Comparison of ENCODE assay signal across 26 cellular contexts in genomic region chr2:137924019-137924418, GRCh38. TPM values are rescaled to one million over a fixed set of nuclear protein-coding genes. Genes with fewer than 3 reads are reported as not detected.
A peak's percentile ranks its signal among the peaks of the same experiment; 100 is the strongest.
DNase-seq lines count a peak whose midpoint lies in the region; ATAC-seq and TF ChIP-seq lines count a peak whose summit lies in the region.
"Had no signal": no experiment of that assay in that cellular context is flagged by ENCODE, and none has a peak within 500 bp of the region (broad histone marks: within the 10 kb centered on the region; RNA-seq: fewer than 3 reads in every experiment).

No MANE protein-coding gene starts in this region.

- CTCF ChIA-PET in Caco-2 (lab: Charles Lee) = no interaction called here

- H3K4me3 ChIP-seq in fibroblast of villous mesenchyme (ENCODE audit: low read depth, low read length) (no peak overlapping the region), gastrocnemius medialis (no peak overlapping the region), Caco-2 (ENCODE audit: low read depth, low read length) (no peak overlapping the region)
- H3K4me3 ChIP-seq: esophagus muscularis mucosa, GM23338, pancreas, SJSA1, tibial nerve had no signal

- DNase-seq in H4 (ENCODE audit: low spot score) (peak; percentile 17), amniotic epithelial cell (ENCODE audit: low read depth) (peak; percentile 23), fibroblast of villous mesenchyme (ENCODE audit: low read depth) (peak; percentile 28), pulmonary artery endothelial cell (ENCODE audit: low read depth, low spot score) (peak; percentile 5), gastrocnemius medialis (no peak), Caco-2 (no peak), NCI-H1105 treated with DMSO at 0.1 percent for 48 hours (lab: John Stamatoyannopoulos, UW) (no peak)
- DNase-seq in activated T-cell treated with anti-CD3 and anti-CD28 coated beads, Interleukin-2, amount 50 U/mL, for 1 hour = no peak
- DNase-seq: activated CD4-positive, alpha-beta T cell treated with anti-CD3 and anti-CD28 coated beads for 1 hour; activated CD8-positive, alpha-beta T cell treated with anti-CD3 and anti-CD28 coated beads, Interleukin-2, amount 10 ng/mL, durations not matched to agents 7 days and 5 days; activated gamma-delta T cell treated with Interleukin-2 at 50 U/mL for 16 hours; activated naive CD8-positive, alpha-beta T cell treated with anti-CD3 and anti-CD28 coated beads, Interleukin-2, amount 50 U/mL, for 24 hours; effector memory CD8-positive, alpha-beta T cell; head of caudate nucleus; KBM-7; NCI-H1436 treated with DMSO at 0.1 percent for 48 hours; NCI-H510A treated with DMSO at 0.1 percent for 48 hours; pancreas; stimulated activated naive CD8-positive, alpha-beta T cell treated with anti-CD3 and anti-CD28 coated beads, Interleukin-15, amount 100 ng/mL, for 72 hours; T-helper 1 cell had no signal

- no peak for TF ChIP-seq CTCF in fibroblast of villous mesenchyme (IDR thresholded peaks at IDR 0.05; ENCODE audit: insufficient read depth, low read depth, low read length)
- no peak for TF ChIP-seq CTCF in gastrocnemius medialis (IDR thresholded peaks at IDR 0.05 in 4 of 5, conservative IDR thresholded peaks at IDR 0.05 in 1 of 5)
- no peak for TF ChIP-seq CTCF in Caco-2 (IDR thresholded peaks at IDR 0.05; ENCODE audit: insufficient read depth in 1 of 2, low read depth in 1 of 2, low read length in 1 of 2, severe bottlenecking in 1 of 2, unreplicated experiment in 1 of 2)

- H3K27ac ChIP-seq in gastrocnemius medialis = no peak overlapping the region
- H3K27ac ChIP-seq: esophagus muscularis mucosa, pancreas, tibial nerve had no signal

- ATAC-seq in gastrocnemius medialis = no peak
- ATAC-seq: activated CD8-positive, alpha-beta T cell treated with anti-CD3 and anti-CD28 coated beads, Interleukin-2, amount 10 ng/mL, durations not matched to agents 7 days and 5 days; activated naive CD8-positive, alpha-beta T cell treated with anti-CD3 and anti-CD28 coated beads, Interleukin-2, amount 50 U/mL, for 24 hours; effector memory CD8-positive, alpha-beta T cell; GM23338; natural killer cell treated with Interleukin-12 subunit alpha and Interleukin-12 subunit beta and Interleukin-15 and Interleukin-18, amount 100 ng/mL, for 72 hours; pancreas; stimulated activated naive CD8-positive, alpha-beta T cell treated with anti-CD3 and anti-CD28 coated beads, Interleukin-15, amount 100 ng/mL, for 72 hours had no signal

- H3K4me1 ChIP-seq in gastrocnemius medialis (no peaks in the 10 kb centered on the region), Caco-2 (peaks cover 9% of the 10 kb centered on the region)
- H3K4me1 ChIP-seq: esophagus muscularis mucosa, pancreas, tibial nerve had no signal

- H3K9me3 ChIP-seq in gastrocnemius medialis (no peaks in the 10 kb centered on the region), Caco-2 (no peaks in the 10 kb centered on the region)
- H3K9me3 ChIP-seq: esophagus muscularis mucosa, pancreas, SJSA1, tibial nerve had no signal

- no peak for TF ChIP-seq POLR2A in gastrocnemius medialis (IDR thresholded peaks at IDR 0.05)

- H3K4me1 Mint-ChIP-seq in Caco-2 (ENCODE audit: low read depth, unreplicated experiment) = peaks cover 10% of the 10 kb centered on the region
- H3K4me1 Mint-ChIP-seq: activated naive CD8-positive, alpha-beta T cell treated with anti-CD3 and anti-CD28 coated beads, Interleukin-2, amount 50 U/mL, for 24 hours; GM23338; stimulated activated naive CD8-positive, alpha-beta T cell treated with anti-CD3 and anti-CD28 coated beads, Interleukin-15, amount 100 ng/mL, for 72 hours had no signal

- no peaks in the 10 kb centered on the region for H3K36me3 Mint-ChIP-seq in Caco-2 (ENCODE audit: insufficient read depth, unreplicated experiment)
- H3K36me3 Mint-ChIP-seq: natural killer cell treated with Interleukin-12 subunit alpha and Interleukin-12 subunit beta and Interleukin-15 and Interleukin-18, amount 100 ng/mL, for 72 hours had no signal

- H3K36me3 ChIP-seq in gastrocnemius medialis (no peaks in the 10 kb centered on the region), Caco-2 (ENCODE audit: control insufficient read depth, insufficient read depth, low read length) (no peaks in the 10 kb centered on the region)
- H3K36me3 ChIP-seq: esophagus muscularis mucosa, pancreas, SJSA1, tibial nerve had no signal

- H3K27ac Mint-ChIP-seq in Caco-2 (ENCODE audit: unreplicated experiment) = no peak overlapping the region
- H3K27ac Mint-ChIP-seq: activated CD8-positive, alpha-beta T cell treated with anti-CD3 and anti-CD28 coated beads, Interleukin-2, amount 10 ng/mL, durations not matched to agents 7 days and 5 days; activated naive CD8-positive, alpha-beta T cell treated with anti-CD3 and anti-CD28 coated beads, Interleukin-2, amount 50 U/mL, for 24 hours; effector memory CD8-positive, alpha-beta T cell; GM23338; natural killer cell treated with Interleukin-12 subunit alpha and Interleukin-12 subunit beta and Interleukin-15 and Interleukin-18, amount 100 ng/mL, for 72 hours; stimulated activated naive CD8-positive, alpha-beta T cell treated with anti-CD3 and anti-CD28 coated beads, Interleukin-15, amount 100 ng/mL, for 72 hours had no signal

- no TSS peak for BruUV-seq in Caco-2 (replicated peaks; lab: Mats Ljungman, UMichigan)

- in situ Hi-C loops in gastrocnemius medialis (cut with MboI; ENCODE audit: low sequenced_read_pairs in 4 of 4) = loop anchor here in 2 of 4 donors (25.0 kb wide), 2 partner anchors 463 to 913 kb away; no protein-coding TSS in a partner anchor

- no peaks in the 10 kb centered on the region for H3K9me3 Mint-ChIP-seq in Caco-2 (ENCODE audit: unreplicated experiment)
- H3K9me3 Mint-ChIP-seq: activated naive CD8-positive, alpha-beta T cell treated with anti-CD3 and anti-CD28 coated beads, Interleukin-2, amount 50 U/mL, for 24 hours; effector memory CD8-positive, alpha-beta T cell; GM23338; stimulated activated naive CD8-positive, alpha-beta T cell treated with anti-CD3 and anti-CD28 coated beads, Interleukin-15, amount 100 ng/mL, for 72 hours had no signal

- intact Hi-C loops in gastrocnemius medialis (cut with DNase I; ENCODE audit: low total_unique reads) = no loop called here
- intact Hi-C loops in Caco-2 (cut with micrococcal nuclease; ENCODE audit: unreplicated experiment) = loop anchor here (10.0 kb wide), 1 partner anchor 801 kb away; no protein-coding TSS in a partner anchor

- no peaks in the 10 kb centered on the region for H3K27me3 Mint-ChIP-seq in Caco-2 (ENCODE audit: insufficient read depth, unreplicated experiment)
- H3K27me3 Mint-ChIP-seq: natural killer cell treated with Interleukin-12 subunit alpha and Interleukin-12 subunit beta and Interleukin-15 and Interleukin-18, amount 100 ng/mL, for 72 hours had no signal

- no peaks in the 10 kb centered on the region for H3K27me3 ChIP-seq in gastrocnemius medialis
- H3K27me3 ChIP-seq in Caco-2 (replicated peaks; ENCODE audit: control insufficient read depth, insufficient read depth, low read length) = no peaks in the 10 kb centered on the region
- H3K27me3 ChIP-seq: esophagus muscularis mucosa, pancreas, SJSA1, tibial nerve had no signal

- H3K4me3 Mint-ChIP-seq in Caco-2 (ENCODE audit: unreplicated experiment) = no peak overlapping the region
- H3K4me3 Mint-ChIP-seq: activated CD8-positive, alpha-beta T cell treated with anti-CD3 and anti-CD28 coated beads, Interleukin-2, amount 10 ng/mL, durations not matched to agents 7 days and 5 days; activated naive CD8-positive, alpha-beta T cell treated with anti-CD3 and anti-CD28 coated beads, Interleukin-2, amount 50 U/mL, for 24 hours; effector memory CD8-positive, alpha-beta T cell; GM23338; natural killer cell treated with Interleukin-12 subunit alpha and Interleukin-12 subunit beta and Interleukin-15 and Interleukin-18, amount 100 ng/mL, for 72 hours; stimulated activated naive CD8-positive, alpha-beta T cell treated with anti-CD3 and anti-CD28 coated beads, Interleukin-15, amount 100 ng/mL, for 72 hours had no signal

- POLR2A ChIA-PET in Caco-2 (lab: Charles Lee) = no interaction called here

RNA-seq across cellular contexts. Expression of gene HNMT, which starts 40.3 kb away (rescaled TPM):
- 44.0 and 86.7 TPM in 2 replicates for total RNA-seq in H4 (2014; rRNA removed; shearing (Covaris generic))
- 64.4 and 161 TPM in 2 replicates for total RNA-seq in fibroblast of villous mesenchyme
- total RNA-seq in pulmonary artery endothelial cell = 9.2 and 11.3 TPM in 2 replicates
- total RNA-seq in gastrocnemius medialis = 10 to 100 TPM in 1 of 4 donors, 1 to 10 TPM in 3; 7.6 to 21.5 (median 8.8) TPM
- 42.8 and 44.6 TPM in 2 replicates for total RNA-seq in Caco-2 (2022)
- total RNA-seq: activated CD8-positive, alpha-beta T cell treated with anti-CD3 and anti-CD28 coated beads, Interleukin-2, amount 10 ng/mL, durations not matched to agents 7 days and 5 days; G401; natural killer cell treated with Interleukin-12 subunit alpha and Interleukin-12 subunit beta and Interleukin-15 and Interleukin-18, amount 100 ng/mL, for 72 hours had no signal

Comparison
In these comparisons a context has a peak if more than half of its experiments do, and no peak if none do; other contexts are left out.
1. DNase-seq: peak in H4 (single experiment), amniotic epithelial cell (single experiment), fibroblast of villous mesenchyme (single experiment) and pulmonary artery endothelial cell (single experiment); none in gastrocnemius medialis (0 of 2), activated T-cell treated with anti-CD3 and anti-CD28 coated beads, Interleukin-2, amount 50 U/mL, for 1 hour (single experiment), Caco-2 (0 of 2) and NCI-H1105 treated with DMSO at 0.1 percent for 48 hours (single experiment).